In the genomic region with DNA sequence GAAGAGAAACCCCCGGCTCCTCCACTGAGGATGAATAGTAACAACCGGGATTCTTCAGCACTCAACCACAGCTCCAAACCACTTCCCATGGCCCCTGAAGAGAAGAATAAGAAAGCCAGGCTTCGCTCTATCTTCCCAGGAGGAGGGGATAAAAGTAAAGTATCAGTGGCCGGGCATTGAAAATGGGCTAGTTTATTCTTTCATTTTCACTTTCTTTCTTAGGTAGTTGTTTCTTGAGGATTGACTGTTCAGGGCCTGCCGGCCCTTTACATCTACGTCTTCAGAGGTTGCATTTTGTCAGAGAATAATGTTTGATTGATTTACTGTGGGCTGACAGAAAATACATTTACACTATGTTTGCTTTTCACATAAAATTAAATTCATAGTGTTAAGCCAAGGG, we compare ENCODE assay signal across 13 cellular contexts. TPM values are rescaled to one million over a fixed set of nuclear protein-coding genes. Genes with fewer than 3 reads are reported as not detected.
DNase-seq lines count a peak whose midpoint lies in the region; ATAC-seq and TF ChIP-seq lines count a peak whose summit lies in the region.
"Had no signal": no experiment of that assay in that cellular context is flagged by ENCODE, and none has a peak within 500 bp of the region (broad histone marks: within the 10 kb centered on the region; RNA-seq: fewer than 3 reads in every experiment).

No MANE protein-coding gene starts in this region.

- no peak overlapping the region for H2BK12ac ChIP-seq in H9 (ENCODE audit: insufficient read length, low read depth, low read length)

- H3K79me2 ChIP-seq in H9 (ENCODE audit: insufficient read depth, low read length): no peaks in the 10 kb centered on the region

- ATAC-seq in GM18511 (IDR thresholded peaks at IDR 0.05; ENCODE audit: unreplicated experiment): peak; percentile 71
- ATAC-seq in GM21390 (IDR thresholded peaks at IDR 0.05; ENCODE audit: unreplicated experiment): peak; percentile 67
- peak; percentile 67 for ATAC-seq in HG03457 (IDR thresholded peaks at IDR 0.05; ENCODE audit: unreplicated experiment)
- peak; percentile 35 for ATAC-seq in activated naive CD8-positive, alpha-beta T cell treated with anti-CD3 and anti-CD28 coated beads, Interleukin-2, amount 50 U/mL, for 24 hours
- ATAC-seq: left lobe of liver had no signal

- H4K8ac ChIP-seq in H9 (replicated peaks; ENCODE audit: insufficient read length, low read depth, low read length): no peak overlapping the region

- H2BK20ac ChIP-seq in H9 (ENCODE audit: low read depth, low read length, poor library complexity, severe bottlenecking): no peak overlapping the region

- no peak overlapping the region for H3K9ac ChIP-seq in H9 (ENCODE audit: extremely low read depth, insufficient read length, low read length)

- H3K4me3 ChIP-seq in lower leg skin (ENCODE audit: low read depth, poor library complexity, severe bottlenecking): no peak overlapping the region
- H3K4me3 ChIP-seq: tibial nerve had no signal

- no peak overlapping the region for H3K27ac ChIP-seq in H9 (ENCODE audit: insufficient read length, low read depth, low read length)
- H3K27ac ChIP-seq: tibial nerve had no signal

- no peaks in the 10 kb centered on the region for H3K9me3 Mint-ChIP-seq in activated naive CD8-positive, alpha-beta T cell treated with anti-CD3 and anti-CD28 coated beads, Interleukin-2, amount 50 U/mL, for 24 hours
- H3K9me3 Mint-ChIP-seq in H9: no peaks in the 10 kb centered on the region

- H3K36me3 Mint-ChIP-seq in activated naive CD8-positive, alpha-beta T cell treated with anti-CD3 and anti-CD28 coated beads, Interleukin-2, amount 50 U/mL, for 24 hours (ENCODE audit: low read depth): no peaks in the 10 kb centered on the region
- peaks cover 0 to 32% (median 10%) of the 10 kb centered on the region in 3 experiments; a peak in 5 of 7 replicates for H3K36me3 Mint-ChIP-seq in H9 (ENCODE audit: insufficient read depth in 1 of 3, low read depth in 3 of 3)

- H3K4me1 ChIP-seq in H9 (ENCODE audit: insufficient read depth, low read length): peaks cover 3% of the 10 kb centered on the region; the same call in 1 of the 2 replicates

- no peak overlapping the region for H2BK15ac ChIP-seq in H9 (ENCODE audit: low read depth, low read length)

- DNase-seq in activated naive CD8-positive, alpha-beta T cell treated with anti-CD3 and anti-CD28 coated beads, Interleukin-2, amount 50 U/mL, for 24 hours: no peak
- DNase-seq in lower leg skin (ENCODE audit: low spot score in 2 of 2): no peak
- no peak for DNase-seq in kidney glomerular epithelial cell (lab: John Stamatoyannopoulos, UW)
- no peak for DNase-seq in NCI-H526 (lab: John Stamatoyannopoulos, UW)
- no peak for DNase-seq in H9
- DNase-seq: Calu3, NCI-H1092 had no signal

- no peak for TF ChIP-seq POLR2A in lower leg skin (IDR thresholded peaks at IDR 0.05)

- H3T11ph ChIP-seq in H9 (ENCODE audit: low read length): no peak overlapping the region

- H3K14ac ChIP-seq in H9 (ENCODE audit: insufficient read depth, low read length): no peak overlapping the region

- H3K27ac Mint-ChIP-seq in activated naive CD8-positive, alpha-beta T cell treated with anti-CD3 and anti-CD28 coated beads, Interleukin-2, amount 50 U/mL, for 24 hours: peak overlapping the region; percentile 84
- H3K27ac Mint-ChIP-seq in H9: peak overlapping the region in 1 of 3 experiments; percentile 52; a peak in 2 of 7 replicates
- H3K27ac Mint-ChIP-seq: progenitor cell of endocrine pancreas had no signal

- no peak overlapping the region for H2AFZ ChIP-seq in H9 (ENCODE audit: low read length)

- H2BK120ac ChIP-seq in H9 (ENCODE audit: low read depth, low read length, poor library complexity, severe bottlenecking): no peak overlapping the region

- no peak overlapping the region for H2BK5ac ChIP-seq in H9 (ENCODE audit: insufficient read length, low read length)

- no peak overlapping the region for H3K23ac ChIP-seq in H9 (ENCODE audit: insufficient read length, low read depth, low read length)

- H3K56ac ChIP-seq in H9 (ENCODE audit: insufficient read length, low read depth, low read length): no peak overlapping the region

- no peaks in the 10 kb centered on the region for H3K27me3 ChIP-seq in H9 (ENCODE audit: insufficient read depth, low read length)

- no peaks in the 10 kb centered on the region for H3K79me1 ChIP-seq in H9 (ENCODE audit: insufficient read depth, low read depth, low read length, poor library complexity, severe bottlenecking)

- H2AK5ac ChIP-seq in H9 (ENCODE audit: insufficient read length, low read length): no peak overlapping the region

- peak overlapping the region; percentile 45 for H3K4me3 Mint-ChIP-seq in activated naive CD8-positive, alpha-beta T cell treated with anti-CD3 and anti-CD28 coated beads, Interleukin-2, amount 50 U/mL, for 24 hours
- H3K4me3 Mint-ChIP-seq in H9: no peak overlapping the region

- no peak overlapping the region for H3K4me2 ChIP-seq in H9 (ENCODE audit: insufficient read depth, insufficient read length, low read length)

- H3K27me3 Mint-ChIP-seq in activated naive CD8-positive, alpha-beta T cell treated with anti-CD3 and anti-CD28 coated beads, Interleukin-2, amount 50 U/mL, for 24 hours: no peaks in the 10 kb centered on the region
- no peaks in the 10 kb centered on the region for H3K27me3 Mint-ChIP-seq in H9 (ENCODE audit: low read depth)
- H3K27me3 Mint-ChIP-seq: progenitor cell of endocrine pancreas had no signal

- no peak for TF ChIP-seq CTCF in lower leg skin (IDR thresholded peaks at IDR 0.05)
- no peak for TF ChIP-seq CTCF in H9 (conservative IDR thresholded peaks at IDR 0.05)

- H3K9me3 ChIP-seq in H9 (ENCODE audit: control insufficient read depth, low read depth, low read length): no peaks in the 10 kb centered on the region
- H3K9me3 ChIP-seq: tibial nerve had no signal

- H3K4ac ChIP-seq in H9 (ENCODE audit: low read depth, low read length): no peak overlapping the region

- H3K23me2 ChIP-seq in H9 (ENCODE audit: insufficient read length, low read depth, low read length, poor library complexity, severe bottlenecking): no peaks in the 10 kb centered on the region

- intact Hi-C loops in lower leg skin (cut with DNase I; ENCODE audit: low total_unique reads): no loop called here

- no peak overlapping the region for H4K5ac ChIP-seq in H9 (ENCODE audit: insufficient read length, low read depth, low read length)

- peaks cover 20% of the 10 kb centered on the region for H3K4me1 Mint-ChIP-seq in activated naive CD8-positive, alpha-beta T cell treated with anti-CD3 and anti-CD28 coated beads, Interleukin-2, amount 50 U/mL, for 24 hours
- peaks cover 4 to 7% of the 10 kb centered on the region in 2 experiments; a peak in 3 of 4 replicates for H3K4me1 Mint-ChIP-seq in H9

- WGBS in lower leg skin, 2 donors: 77 to 84% methylated on average over 6 of the region's 6 CpGs
- no CpG with 5 or more reads among the region's 6 CpGs for WGBS in H9 (ENCODE audit: extremely low coverage, insufficient read length, low lambda C conversion rate)

- no peak overlapping the region for H4K91ac ChIP-seq in H9 (ENCODE audit: insufficient read length, low read depth, low read length)

- no peak overlapping the region for H3K18ac ChIP-seq in H9 (ENCODE audit: insufficient read length, low read depth, low read length)

- no peaks in the 10 kb centered on the region for H4K20me1 ChIP-seq in H9 (ENCODE audit: control insufficient read depth, insufficient read depth, insufficient read length)

RNA-seq across cellular contexts. Expression of a gene that starts 27.1 kb away (rescaled TPM):
- total RNA-seq in lower leg skin (1 to 10 TPM; 1.3 to 7.0 (median 4.0) TPM), H9 (2021) (7.5 and 7.8 TPM in 2 replicates)
